8 cellular contexts compared by ENCODE assay signal in the genomic region with DNA sequence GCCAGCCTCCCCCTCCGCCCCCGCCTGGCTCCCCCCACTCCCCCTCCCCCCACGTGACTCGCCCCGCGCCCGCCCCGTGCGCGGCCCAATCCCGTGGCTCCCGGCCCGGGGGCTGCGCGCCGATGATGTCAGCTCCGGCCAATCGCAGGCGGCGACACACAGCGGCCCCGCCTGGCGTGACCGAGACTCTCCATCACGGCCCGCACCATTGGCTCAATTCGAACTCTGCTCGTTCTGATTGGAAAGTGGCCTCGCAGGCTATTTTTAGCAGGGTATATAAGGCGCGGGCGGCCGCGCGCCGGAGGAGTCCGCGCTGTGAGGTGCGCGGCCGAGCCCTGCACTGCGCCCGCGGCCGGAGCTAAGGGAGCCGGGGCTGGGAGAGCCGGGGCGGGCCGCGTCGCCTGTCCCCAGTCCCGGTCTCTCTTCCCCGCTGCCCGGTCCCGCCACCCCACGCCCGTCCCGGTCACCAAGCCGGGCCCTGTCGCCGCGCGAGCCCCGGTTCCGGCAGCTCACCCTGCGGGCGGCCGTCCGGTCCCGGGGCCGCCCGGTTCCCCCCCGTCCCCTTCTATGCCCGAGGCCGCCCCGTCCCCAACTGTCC. TPM values are rescaled to one million over a fixed set of nuclear protein-coding genes. Genes with fewer than 3 reads are reported as not detected.
DNase-seq lines count a peak whose midpoint lies in the region; ATAC-seq and TF ChIP-seq lines count a peak whose summit lies in the region.

No MANE protein-coding gene starts in this region.

- no peaks in the 10 kb centered on the region for H3K27me3 ChIP-seq in DND-41 (ENCODE audit: insufficient read depth, low read length, poor library complexity)
- H3K27me3 ChIP-seq in PC-9 (ENCODE audit: insufficient read depth, low read depth): no peaks in the 10 kb centered on the region
- H3K27me3 ChIP-seq in esophagus (ENCODE audit: control insufficient read depth in 1 of 2, insufficient read depth in 2 of 2, low read length in 2 of 2): no peaks in the 10 kb centered on the region
- no peaks in the 10 kb centered on the region for H3K27me3 ChIP-seq in muscle layer of duodenum (ENCODE audit: low read depth, low read length)

- no TSS peak for BruUV-seq in PC-9 (replicated peaks; lab: Mats Ljungman, UMichigan)

- H3K36me3 Mint-ChIP-seq in activated T-cell treated with anti-CD3 and anti-CD28 coated beads, Interleukin-2, amount 50 U/mL, for 4 hours (ENCODE audit: insufficient read depth): peaks cover 46% of the 10 kb centered on the region

- no peaks in the 10 kb centered on the region for H3K9me3 ChIP-seq in DND-41 (ENCODE audit: insufficient read depth, low read length, severe bottlenecking)
- H3K9me3 ChIP-seq in PC-9 (ENCODE audit: insufficient read depth, low read depth): no peaks in the 10 kb centered on the region
- H3K9me3 ChIP-seq in esophagus (ENCODE audit: control insufficient read depth in 2 of 2, insufficient read depth in 1 of 2, low read depth in 1 of 2, low read length in 1 of 2): no peaks in the 10 kb centered on the region
- peaks cover 0 to under 1% of the 10 kb centered on the region in 2 donors for H3K9me3 ChIP-seq in muscle layer of duodenum (ENCODE audit: control insufficient read depth in 1 of 2, low read length in 2 of 2)

- ATAC-seq in DND-41 (ENCODE audit: insufficient read depth, low read depth) (peak; percentile 73), GM21786 (IDR thresholded peaks at IDR 0.05; ENCODE audit: unreplicated experiment) (peak; percentile 68)
- ATAC-seq in activated T-cell treated with anti-CD3 and anti-CD28 coated beads, Interleukin-2, amount 50 U/mL, for 4 hours: peak; percentile 76 to 82

- CTCF ChIA-PET in PC-9 (lab: Charles Lee): interaction anchor here (0.6 kb wide), 2 partner anchors 70 to 179 kb away, joined by 3 read pairs; no protein-coding TSS in a partner anchor

- WGBS in esophagus, 2 donors: 1% methylated on average over 52 to 76 of the region's 76 CpGs

- H3K9me3 Mint-ChIP-seq in activated T-cell treated with anti-CD3 and anti-CD28 coated beads, Interleukin-2, amount 50 U/mL, for 4 hours: peaks cover 10% of the 10 kb centered on the region

- H3K4me1 ChIP-seq in DND-41 (ENCODE audit: insufficient read depth, low read length): peaks cover 37% of the 10 kb centered on the region
- H3K4me1 ChIP-seq in PC-9 (replicated peaks; ENCODE audit: insufficient read depth): peaks cover 26% of the 10 kb centered on the region
- peaks cover 3 to 8% of the 10 kb centered on the region in 2 donors for H3K4me1 ChIP-seq in esophagus (ENCODE audit: control insufficient read depth in 2 of 2, insufficient read depth in 2 of 2, low read length in 1 of 2)
- peaks cover 0 to 14% of the 10 kb centered on the region in 2 donors for H3K4me1 ChIP-seq in muscle layer of duodenum (ENCODE audit: control insufficient read depth in 1 of 2, insufficient read depth in 2 of 2, low read length in 2 of 2)

- peak overlapping the region; percentile 95 for H3K4me3 Mint-ChIP-seq in activated T-cell treated with anti-CD3 and anti-CD28 coated beads, Interleukin-2, amount 50 U/mL, for 4 hours

- peaks cover 27% of the 10 kb centered on the region; the same call in 1 of the 2 replicates for H3F3A ChIP-seq in PC-9 (ENCODE audit: insufficient read depth, low read depth)

- DNase-seq in DND-41 (peak; percentile 99), KG1 (lab: John Stamatoyannopoulos, UW) (peak; percentile 95), PC-9 (peak; percentile 85 to 98)
- DNase-seq in activated T-cell treated with anti-CD3 and anti-CD28 coated beads, Interleukin-2, amount 50 U/mL, for 4 hours: peak; percentile 99
- peak; percentile 96 for DNase-seq in stimulated activated CD8-positive, alpha-beta memory T cell treated with anti-CD3 and anti-CD28 coated beads, Interleukin-7, amount 100 ng/mL, for 24 hours (ENCODE audit: low read depth)

- peak overlapping the region; percentile 63 for H3K4me2 ChIP-seq in DND-41 (ENCODE audit: insufficient read depth, low read length)
- H3K4me2 ChIP-seq in PC-9: peak overlapping the region; percentile 95

- H3K4me3 ChIP-seq in DND-41 (ENCODE audit: low read depth in 1 of 2, low read length in 2 of 2) (peak overlapping the region; percentile 39 to 88), PC-9 (peak overlapping the region; percentile 85), esophagus (ENCODE audit: low read depth in 1 of 2, low read length in 2 of 2) (peak overlapping the region; percentile 92 to 95), muscle layer of duodenum (ENCODE audit: low read depth in 1 of 2, low read length in 2 of 2) (peak overlapping the region; percentile 76 to 85)

- TF ChIP-seq CTCF in DND-41 (IDR thresholded peaks at IDR 0.05; ENCODE audit: borderline replicate concordance, extremely low read depth, low read length, poor library complexity, severe bottlenecking) (no peak), PC-9 (conservative IDR thresholded peaks at IDR 0.05) (no peak)

- H3K9ac ChIP-seq in DND-41 (ENCODE audit: low read depth, low read length): peak overlapping the region; percentile 99

- no peak overlapping the region for H2AFZ ChIP-seq in DND-41 (ENCODE audit: low read depth, low read length)
- no peak overlapping the region for H2AFZ ChIP-seq in PC-9

- H3K79me2 ChIP-seq in DND-41 (ENCODE audit: insufficient read depth, low read length) (peaks cover 58% of the 10 kb centered on the region), PC-9 (ENCODE audit: low read depth) (peaks cover 52% of the 10 kb centered on the region)

- POLR2A ChIA-PET in PC-9 (lab: Charles Lee; ENCODE audit: unreplicated experiment): interaction anchor here (0.5 to 1.7 kb wide), 26 partner anchors 8 to 986 kb away, joined by 3 to 27 read pairs (median 6); no protein-coding TSS in a partner anchor

- H3K9me2 ChIP-seq in PC-9 (ENCODE audit: insufficient read depth): no peaks in the 10 kb centered on the region

- H3K27me3 Mint-ChIP-seq in activated T-cell treated with anti-CD3 and anti-CD28 coated beads, Interleukin-2, amount 50 U/mL, for 4 hours (ENCODE audit: low read depth): no peaks in the 10 kb centered on the region

- peaks cover 45% of the 10 kb centered on the region for H4K20me1 ChIP-seq in DND-41 (ENCODE audit: insufficient read depth, low read length)
- no peaks in the 10 kb centered on the region for H4K20me1 ChIP-seq in PC-9 (ENCODE audit: insufficient read depth)

- H3K36me3 ChIP-seq in DND-41 (ENCODE audit: insufficient read depth, low read length) (peaks cover 44% of the 10 kb centered on the region), PC-9 (ENCODE audit: low read depth) (peaks cover 8% of the 10 kb centered on the region), esophagus (ENCODE audit: control insufficient read depth in 2 of 2, insufficient read depth in 2 of 2, low read length in 1 of 2) (peaks cover 11 to 12% of the 10 kb centered on the region in 2 donors), muscle layer of duodenum (ENCODE audit: control insufficient read depth in 1 of 2, insufficient read depth in 2 of 2, low read length in 2 of 2) (peaks cover 23 to 49% of the 10 kb centered on the region in 2 donors)

- intact Hi-C loops in PC-9 (cut with micrococcal nuclease; ENCODE audit: unreplicated experiment): loop anchor here (1.0 to 10.0 kb wide), 6 partner anchors 21 to 982 kb away; no protein-coding TSS in a partner anchor

- peaks cover 31% of the 10 kb centered on the region for H3K4me1 Mint-ChIP-seq in activated T-cell treated with anti-CD3 and anti-CD28 coated beads, Interleukin-2, amount 50 U/mL, for 4 hours (ENCODE audit: low read depth)

- peak overlapping the region; percentile 97 for H3K27ac ChIP-seq in DND-41 (ENCODE audit: low read length)
- H3K27ac ChIP-seq in PC-9: peak overlapping the region; percentile 98
- H3K27ac ChIP-seq in esophagus (ENCODE audit: low read depth in 2 of 2, low read length in 1 of 2): peak overlapping the region; percentile 100
- H3K27ac ChIP-seq in muscle layer of duodenum (ENCODE audit: low read length): peak overlapping the region; percentile 97

RNA-seq across cellular contexts. Expression of gene KLF6, which starts 0.3 kb away (rescaled TPM):
- 27.7 and 41.9 TPM in 2 replicates for total RNA-seq in PC-9 (2021)
- total RNA-seq in activated T-cell treated with anti-CD3 and anti-CD28 coated beads, Interleukin-2, amount 50 U/mL, for 4 hours: 100 to 1,000 TPM; 188 to 247 (median 209) TPM
- 10 to 100 TPM; 41.6 to 44.7 TPM for polyA plus RNA-seq in esophagus

Comparison
In these comparisons a context has a peak if more than half of its experiments do, and no peak if none do; other contexts are left out.
1. Peak in every context shown above with its lines: DNase-seq, ATAC-seq, H3K4me3 ChIP-seq and H3K27ac ChIP-seq.